Comparison of ENCODE assay signal across 18 cellular contexts in the genomic region with DNA sequence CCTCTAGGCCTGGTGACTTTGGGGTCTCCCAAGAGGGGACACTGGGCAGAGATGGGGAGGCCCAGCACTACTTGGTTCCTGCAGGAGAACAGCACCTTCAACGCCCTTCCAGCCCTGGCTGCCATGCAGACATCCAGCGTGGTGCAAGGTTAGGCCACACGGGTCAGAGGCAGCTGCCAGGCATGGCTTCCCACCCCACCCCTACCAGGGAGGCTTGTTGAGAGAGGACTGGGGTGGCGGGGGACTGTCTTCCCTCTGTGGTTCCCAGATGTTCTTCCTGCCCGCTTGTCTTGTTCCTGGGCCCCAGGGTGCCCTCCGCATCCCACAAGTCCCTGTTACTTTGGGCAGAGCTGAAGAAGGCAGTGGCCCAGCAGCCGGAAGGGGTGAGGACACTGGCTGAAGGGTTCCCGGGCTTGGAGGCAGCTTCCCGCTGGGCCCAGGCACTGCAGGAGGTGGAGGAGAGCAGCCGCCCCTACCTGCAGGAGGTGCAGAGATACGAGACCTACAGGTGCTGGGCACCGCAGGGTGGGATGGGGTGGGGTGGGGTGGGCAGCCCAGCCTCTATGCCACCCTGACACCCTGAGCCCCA. TPM values are rescaled to one million over a fixed set of nuclear protein-coding genes. Genes with fewer than 3 reads are reported as not detected.
"Had no signal": no experiment of that assay in that cellular context is flagged by ENCODE, and none has a peak within 500 bp of the region (broad histone marks: within the 10 kb centered on the region; RNA-seq: fewer than 3 reads in every experiment).

No MANE protein-coding gene starts in this region.

- H3K36me3 Mint-ChIP-seq: stimulated activated naive B cell treated with anti-CD40 and anti-IgM and Interleukin-4, amounts not matched to agents 10 μg/mL and 1 μg/mL and 100 μg/mL, for 72 hours had no signal

- H3K4me3 Mint-ChIP-seq: activated CD4-positive, alpha-beta T cell treated with anti-CD3 and anti-CD28 coated beads, Interleukin-2, amount 10 ng/mL, durations not matched to agents 24 days and 14 days; activated CD8-positive, alpha-beta T cell treated with anti-CD3 and anti-CD28 coated beads, Interleukin-2, amount 10 ng/mL, durations not matched to agents 7 days and 5 days; activated naive CD4-positive, alpha-beta T cell treated with anti-CD3 and anti-CD28 coated beads for 36 hours; activated naive CD8-positive, alpha-beta T cell treated with anti-CD3 and anti-CD28 coated beads, Interleukin-2, amount 50 U/mL, for 24 hours; activated T-cell treated with anti-CD3 and anti-CD28 coated beads, Interleukin-2, amount 50 U/mL, for 4 hours; neural crest cell; stimulated activated naive B cell treated with anti-CD40 and anti-IgM and Interleukin-4, amounts not matched to agents 10 μg/mL and 1 μg/mL and 100 μg/mL, for 72 hours had no signal

- H3K27ac Mint-ChIP-seq: activated CD4-positive, alpha-beta T cell treated with anti-CD3 and anti-CD28 coated beads, Interleukin-2, amount 10 ng/mL, durations not matched to agents 24 days and 14 days; activated CD8-positive, alpha-beta T cell treated with anti-CD3 and anti-CD28 coated beads, Interleukin-2, amount 10 ng/mL, durations not matched to agents 7 days and 5 days; activated naive CD4-positive, alpha-beta T cell treated with anti-CD3 and anti-CD28 coated beads for 36 hours; activated naive CD8-positive, alpha-beta T cell treated with anti-CD3 and anti-CD28 coated beads, Interleukin-2, amount 50 U/mL, for 24 hours; stimulated activated naive B cell treated with anti-CD40 and anti-IgM and Interleukin-4, amounts not matched to agents 10 μg/mL and 1 μg/mL and 100 μg/mL, for 72 hours had no signal

- H3K36me3 ChIP-seq: brain microvascular endothelial cell, colonic mucosa, gastrocnemius medialis, heart right ventricle, ovary had no signal

- H3K27me3 Mint-ChIP-seq: activated CD4-positive, alpha-beta T cell treated with anti-CD3 and anti-CD28 coated beads, Interleukin-2, amount 10 ng/mL, durations not matched to agents 24 days and 14 days; activated naive CD8-positive, alpha-beta T cell treated with anti-CD3 and anti-CD28 coated beads, Interleukin-2, amount 50 U/mL, for 24 hours had no signal

- H3K27me3 ChIP-seq: brain microvascular endothelial cell, colonic mucosa, gastrocnemius medialis, heart right ventricle, ovary had no signal

- DNase-seq: activated CD4-positive, alpha-beta T cell treated with anti-CD3 and anti-CD28 coated beads, Interleukin-2, amount 10 ng/mL, durations not matched to agents 24 days and 14 days; activated CD8-positive, alpha-beta memory T cell treated with anti-CD3 and anti-CD28 coated beads, Interleukin-2, amount 50 U/mL, for 4 hours; activated CD8-positive, alpha-beta T cell treated with anti-CD3 and anti-CD28 coated beads, Interleukin-2, amount 10 ng/mL, durations not matched to agents 7 days and 5 days; activated naive CD4-positive, alpha-beta T cell treated with anti-CD3 and anti-CD28 coated beads for 36 hours; activated naive CD8-positive, alpha-beta T cell treated with anti-CD3 and anti-CD28 coated beads, Interleukin-2, amount 50 U/mL, for 24 hours; activated T-cell treated with anti-CD3 and anti-CD28 coated beads, Interleukin-2, amount 50 U/mL, for 4 hours; anterior cingulate cortex; central memory CD4-positive, alpha-beta T cell; colonic mucosa; gastrocnemius medialis; heart right ventricle; midbrain; ovary; stimulated activated naive B cell treated with anti-CD40 and anti-IgM and Interleukin-4, amounts not matched to agents 10 μg/mL and 1 μg/mL and 100 μg/mL, for 72 hours had no signal

- H3K4me1 ChIP-seq: gastrocnemius medialis, heart right ventricle had no signal

- H3K9me3 Mint-ChIP-seq: activated CD4-positive, alpha-beta T cell treated with anti-CD3 and anti-CD28 coated beads, Interleukin-2, amount 10 ng/mL, durations not matched to agents 24 days and 14 days; activated naive CD4-positive, alpha-beta T cell treated with anti-CD3 and anti-CD28 coated beads for 36 hours; activated naive CD8-positive, alpha-beta T cell treated with anti-CD3 and anti-CD28 coated beads, Interleukin-2, amount 50 U/mL, for 24 hours; activated T-cell treated with anti-CD3 and anti-CD28 coated beads, Interleukin-2, amount 50 U/mL, for 4 hours; neural crest cell; stimulated activated naive B cell treated with anti-CD40 and anti-IgM and Interleukin-4, amounts not matched to agents 10 μg/mL and 1 μg/mL and 100 μg/mL, for 72 hours had no signal

- H3K4me3 ChIP-seq: colonic mucosa, gastrocnemius medialis, heart right ventricle, lung, ovary had no signal

- H3K9me3 ChIP-seq: colonic mucosa, gastrocnemius medialis, heart right ventricle, ovary had no signal

- H3K4me1 Mint-ChIP-seq: activated CD4-positive, alpha-beta T cell treated with anti-CD3 and anti-CD28 coated beads, Interleukin-2, amount 10 ng/mL, durations not matched to agents 24 days and 14 days; activated naive CD8-positive, alpha-beta T cell treated with anti-CD3 and anti-CD28 coated beads, Interleukin-2, amount 50 U/mL, for 24 hours; neural crest cell; stimulated activated naive B cell treated with anti-CD40 and anti-IgM and Interleukin-4, amounts not matched to agents 10 μg/mL and 1 μg/mL and 100 μg/mL, for 72 hours had no signal

- H3K27ac ChIP-seq: brain microvascular endothelial cell, colonic mucosa, gastrocnemius medialis, heart right ventricle, ovary had no signal

- ATAC-seq: activated CD8-positive, alpha-beta T cell treated with anti-CD3 and anti-CD28 coated beads, Interleukin-2, amount 10 ng/mL, durations not matched to agents 7 days and 5 days; activated naive CD8-positive, alpha-beta T cell treated with anti-CD3 and anti-CD28 coated beads, Interleukin-2, amount 50 U/mL, for 24 hours; activated T-cell treated with anti-CD3 and anti-CD28 coated beads, Interleukin-2, amount 50 U/mL, for 4 hours; gastrocnemius medialis; heart right ventricle; stimulated activated naive B cell treated with anti-CD40 and anti-IgM and Interleukin-4, amounts not matched to agents 10 μg/mL and 1 μg/mL and 100 μg/mL, for 72 hours had no signal

RNA-seq across cellular contexts. Expression of gene KCNIP3, which starts 18.4 kb away (rescaled TPM):
- total RNA-seq: activated CD4-positive, alpha-beta T cell treated with anti-CD3 and anti-CD28 coated beads, Interleukin-2, amount 10 ng/mL, durations not matched to agents 24 days and 14 days; activated CD8-positive, alpha-beta T cell treated with anti-CD3 and anti-CD28 coated beads, Interleukin-2, amount 10 ng/mL, durations not matched to agents 7 days and 5 days; activated naive CD4-positive, alpha-beta T cell treated with anti-CD3 and anti-CD28 coated beads for 36 hours; activated T-cell treated with anti-CD3 and anti-CD28 coated beads, Interleukin-2, amount 50 U/mL, for 4 hours; T-helper 1 cell treated with Interleukin-12 subunit alpha and Interleukin-12 subunit beta and Interleukin-4 antibody, amounts not matched to agents 30 ng/mL and 1 ng/mL, for 36 hours had no signal
